Comparison of ENCODE assay signal across 1 cellular context in genomic region chr4:83569967-83570366, GRCh38.
TF ChIP-seq lines count a peak whose summit lies in the region.

No MANE protein-coding gene starts in this region.

TF ChIP-seq in SK-N-SH, 30 proteins besides CTCF, POLR2A, EP300 and RAD21 (continued from another document):
- TF ChIP-seq MAX (IDR thresholded peaks at IDR 0.05; ENCODE audit: low read depth) = no peak
- no peak for TF ChIP-seq EZH2phosphoT487 (IDR thresholded peaks at IDR 0.05; ENCODE audit: borderline replicate concordance, low read depth)
- no peak for TF ChIP-seq FOXM1 (IDR thresholded peaks at IDR 0.05; ENCODE audit: low read depth)
- TF ChIP-seq SIN3A (IDR thresholded peaks at IDR 0.05; ENCODE audit: borderline replicate concordance, low read depth, low read length) = no peak
- no peak for TF ChIP-seq PBX3 (IDR thresholded peaks at IDR 0.05)
